In the genomic region with DNA sequence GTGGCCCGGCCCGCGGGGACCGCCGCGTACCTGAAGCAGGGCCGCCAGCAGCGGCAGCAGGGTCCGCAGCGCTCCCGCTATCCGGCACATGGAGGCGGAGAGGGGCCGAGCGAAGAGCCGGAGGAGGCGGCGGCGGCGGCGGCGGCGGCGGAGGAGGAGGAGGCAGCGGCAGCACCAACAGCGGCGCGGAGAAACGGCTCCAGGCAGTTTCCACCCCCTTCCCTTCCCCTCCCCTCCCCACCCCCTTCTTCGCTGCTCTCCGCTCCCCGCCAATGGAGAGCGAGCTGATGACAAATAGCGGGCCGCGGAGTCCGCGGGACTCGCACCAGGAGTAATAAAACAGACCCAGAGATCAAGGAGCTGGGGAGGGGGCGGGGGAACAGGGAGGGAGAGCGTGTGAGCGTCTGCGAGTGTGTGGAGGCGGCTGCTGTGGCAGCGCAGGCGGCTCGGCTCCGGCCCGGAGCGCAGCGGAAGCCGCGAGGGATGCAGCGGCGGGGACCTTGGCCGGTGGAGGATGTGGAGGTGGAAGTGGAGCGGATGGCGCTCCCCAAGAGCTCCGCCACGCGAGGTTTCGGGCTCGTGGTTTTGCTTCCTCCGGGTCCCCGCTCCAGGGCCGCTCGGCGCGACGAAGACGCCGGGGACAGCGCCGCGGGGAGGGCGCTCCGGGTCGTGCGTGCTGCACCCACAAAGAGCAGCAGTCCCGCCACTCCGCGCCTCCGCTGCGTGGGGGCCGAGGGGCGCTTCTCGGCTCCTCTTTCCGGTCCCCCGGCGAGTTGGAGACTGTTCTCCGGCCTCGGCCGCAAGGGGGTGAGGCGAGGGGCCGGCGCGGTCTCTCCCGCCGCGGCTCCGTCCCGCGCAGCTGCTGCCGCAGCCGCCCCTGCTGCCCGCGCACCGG, we compare ENCODE assay signal across 8 cellular contexts. TPM values are rescaled to one million over a fixed set of nuclear protein-coding genes. Genes with fewer than 3 reads are reported as not detected.
DNase-seq lines count a peak whose midpoint lies in the region; ATAC-seq, FAIRE-seq and TF ChIP-seq lines count a peak whose summit lies in the region.

A gene (minus strand): TSS at position 198 of the 895 bp plus-strand sequence. CDS start 108 bp downstream, at position 90.

- no peak within 1 kb of the TSS for H3K4me3 ChIP-seq in GM12878

- no peaks in the 10 kb centered on the region for H3K4me1 ChIP-seq in GM12878 (ENCODE audit: control insufficient read depth, insufficient read depth, low read length)

- no peaks in the 10 kb centered on the region for H4K20me1 ChIP-seq in GM12878 (ENCODE audit: control insufficient read depth, insufficient read depth)

- no peak within 1 kb of the TSS for H2AFZ ChIP-seq in GM12878 (ENCODE audit: control insufficient read depth, low read depth, low read length)

- ATAC-seq in HG02852 (IDR thresholded peaks at IDR 0.05; ENCODE audit: unreplicated experiment) (peak; percentile 51), GM12878 (no peak), HG02798 (IDR thresholded peaks at IDR 0.05; ENCODE audit: poor library complexity, unreplicated experiment) (no peak), GM19324 (IDR thresholded peaks at IDR 0.05; ENCODE audit: low FRiP score, unreplicated experiment) (no peak)

- no peak within 1 kb of the TSS for H3K27ac ChIP-seq in GM12878 (ENCODE audit: control insufficient read depth, insufficient read depth)

- no peaks in the 10 kb centered on the region for H3K79me2 ChIP-seq in GM12878 (ENCODE audit: control insufficient read depth, insufficient read depth, low read length)

- intact Hi-C loops in GM12878 (cut with micrococcal nuclease; ENCODE audit: unreplicated experiment): no loop called here

- no peak for FAIRE-seq in GM12878 (lab: Jason Lieb, UNC)

- no peak for TF ChIP-seq RAD21 in GM12878 (IDR thresholded peaks at IDR 0.05; ENCODE audit: insufficient read depth, low read depth, low read length)

- DNase-seq in COR-L47 (lab: John Stamatoyannopoulos, UW): peak; percentile 94
- peak; percentile 95 for DNase-seq in NCI-H748 (lab: John Stamatoyannopoulos, UW; ENCODE audit: unreplicated experiment)
- no peak for DNase-seq in GM12878 (ENCODE audit: low read depth, low spot score)
- DNase-seq in hippocampal formation (lab: John Stamatoyannopoulos, UW): peak; percentile 73 to 75
- peak; percentile 89 for DNase-seq in putamen (ENCODE audit: low spot score)

- no peak for TF ChIP-seq EP300 in GM12878 (IDR thresholded peaks at IDR 0.05; ENCODE audit: borderline replicate concordance in 1 of 2, control insufficient read depth in 1 of 2, low read depth in 2 of 2, low read length in 2 of 2)

- in situ Hi-C loops in GM12878 (cut with MboI): no loop called here

- no peak for TF ChIP-seq CTCF in GM12878 (IDR thresholded peaks at IDR 0.05 in 2 of 3, conservative IDR thresholded peaks at IDR 0.05 in 1 of 3; ENCODE audit: control insufficient read depth in 2 of 3, extremely low read depth in 1 of 3, insufficient read depth in 1 of 3, low read depth in 3 of 3, low read length in 3 of 3)

- RAD21 ChIA-PET in GM12878 (lab: Charles Lee; ENCODE audit: unreplicated experiment): no interaction called here

- no peaks in the 10 kb centered on the region for H3K36me3 ChIP-seq in GM12878 (ENCODE audit: control insufficient read depth in 2 of 2, insufficient read depth in 2 of 2, low read length in 1 of 2)

- 0 out of 2 replicates have a peak within 1 kb of the TSS, but pooled peaks have one; percentile 3 for H3K4me2 ChIP-seq in GM12878 (ENCODE audit: control insufficient read depth, insufficient read depth)

- CTCF ChIA-PET in GM12878 (lab: Yijun Ruan, JAX): interaction anchor here (0.6 kb wide), 1 partner anchor 42 kb away, joined by 3 read pairs; no protein-coding TSS in a partner anchor

- SMC1A ChIA-PET in GM12878 (lab: Charles Lee; ENCODE audit: uncharacterized antibody, unreplicated experiment): no interaction called here

- 46% methylated on average over 58 of the region's 108 CpGs for WGBS in GM12878 (ENCODE audit: insufficient coverage, insufficient replicate concordance, low lambda C conversion rate, missing lambda C conversion rate)

- BruUV-seq in GM12878 (replicated peaks; lab: Mats Ljungman, UMichigan): no TSS peak

- peaks cover 0 to 2% of the 10 kb centered on the region in 2 experiments; a peak in 2 of 4 replicates for H3K27me3 ChIP-seq in GM12878 (replicated peaks in 1 of 2; ENCODE audit: control insufficient read depth in 2 of 2, insufficient read depth in 2 of 2, low read length in 1 of 2)

- POLR2A ChIA-PET in GM12878 (lab: Charles Lee): no interaction called here

- peak; percentile 12; the same call in 1 of the 2 replicates for TF ChIP-seq POLR2A in GM12878 (IDR thresholded peaks at IDR 0.05; ENCODE audit: low read depth, low read length)

- no peak within 1 kb of the TSS for H3K9ac ChIP-seq in GM12878 (ENCODE audit: control insufficient read depth, insufficient read depth, low read length)

- peaks cover 3% of the 10 kb centered on the region; the same call in 2 of the 3 replicates for H3K9me3 ChIP-seq in GM12878 (replicated peaks; ENCODE audit: control insufficient read depth, insufficient read depth, low read length)

TF ChIP-seq in GM12878, 131 proteins besides CTCF, POLR2A, EP300 and RAD21:
- TF ChIP-seq, protein P1, sequence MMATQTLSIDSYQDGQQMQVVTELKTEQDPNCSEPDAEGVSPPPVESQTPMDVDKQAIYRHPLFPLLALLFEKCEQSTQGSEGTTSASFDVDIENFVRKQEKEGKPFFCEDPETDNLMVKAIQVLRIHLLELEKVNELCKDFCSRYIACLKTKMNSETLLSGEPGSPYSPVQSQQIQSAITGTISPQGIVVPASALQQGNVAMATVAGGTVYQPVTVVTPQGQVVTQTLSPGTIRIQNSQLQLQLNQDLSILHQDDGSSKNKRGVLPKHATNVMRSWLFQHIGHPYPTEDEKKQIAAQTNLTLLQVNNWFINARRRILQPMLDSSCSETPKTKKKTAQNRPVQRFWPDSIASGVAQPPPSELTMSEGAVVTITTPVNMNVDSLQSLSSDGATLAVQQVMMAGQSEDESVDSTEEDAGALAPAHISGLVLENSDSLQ (IDR thresholded peaks at IDR 0.05): no peak
- TF ChIP-seq CHD1 (IDR thresholded peaks at IDR 0.05; ENCODE audit: low read depth, low read length): no peak
- no peak for TF ChIP-seq POU2F2 (IDR thresholded peaks at IDR 0.05; ENCODE audit: borderline replicate concordance, low read depth, low read length)
- TF ChIP-seq, protein P2, sequence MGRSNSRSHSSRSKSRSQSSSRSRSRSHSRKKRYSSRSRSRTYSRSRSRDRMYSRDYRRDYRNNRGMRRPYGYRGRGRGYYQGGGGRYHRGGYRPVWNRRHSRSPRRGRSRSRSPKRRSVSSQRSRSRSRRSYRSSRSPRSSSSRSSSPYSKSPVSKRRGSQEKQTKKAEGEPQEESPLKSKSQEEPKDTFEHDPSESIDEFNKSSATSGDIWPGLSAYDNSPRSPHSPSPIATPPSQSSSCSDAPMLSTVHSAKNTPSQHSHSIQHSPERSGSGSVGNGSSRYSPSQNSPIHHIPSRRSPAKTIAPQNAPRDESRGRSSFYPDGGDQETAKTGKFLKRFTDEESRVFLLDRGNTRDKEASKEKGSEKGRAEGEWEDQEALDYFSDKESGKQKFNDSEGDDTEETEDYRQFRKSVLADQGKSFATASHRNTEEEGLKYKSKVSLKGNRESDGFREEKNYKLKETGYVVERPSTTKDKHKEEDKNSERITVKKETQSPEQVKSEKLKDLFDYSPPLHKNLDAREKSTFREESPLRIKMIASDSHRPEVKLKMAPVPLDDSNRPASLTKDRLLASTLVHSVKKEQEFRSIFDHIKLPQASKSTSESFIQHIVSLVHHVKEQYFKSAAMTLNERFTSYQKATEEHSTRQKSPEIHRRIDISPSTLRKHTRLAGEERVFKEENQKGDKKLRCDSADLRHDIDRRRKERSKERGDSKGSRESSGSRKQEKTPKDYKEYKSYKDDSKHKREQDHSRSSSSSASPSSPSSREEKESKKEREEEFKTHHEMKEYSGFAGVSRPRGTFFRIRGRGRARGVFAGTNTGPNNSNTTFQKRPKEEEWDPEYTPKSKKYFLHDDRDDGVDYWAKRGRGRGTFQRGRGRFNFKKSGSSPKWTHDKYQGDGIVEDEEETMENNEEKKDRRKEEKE (IDR thresholded peaks at IDR 0.05): no peak
- no peak for TF ChIP-seq RAD51 (IDR thresholded peaks at IDR 0.05)
- TF ChIP-seq CHD2 (IDR thresholded peaks at IDR 0.05; ENCODE audit: borderline replicate concordance, low read depth, low read length): no peak
- no peak for TF ChIP-seq GATAD2B (conservative IDR thresholded peaks at IDR 0.05; ENCODE audit: low read depth)
- no peak for TF ChIP-seq EZH2 (IDR thresholded peaks at IDR 0.05; ENCODE audit: borderline replicate concordance, control insufficient read depth, low read depth, low read length)
- TF ChIP-seq LARP7 (IDR thresholded peaks at IDR 0.05): no peak
- no peak for TF ChIP-seq SMAD1 (IDR thresholded peaks at IDR 0.05; ENCODE audit: low read depth, partially characterized antibody)
- no peak for TF ChIP-seq ZNF207 (IDR thresholded peaks at IDR 0.05; ENCODE audit: borderline replicate concordance)
- TF ChIP-seq PML (IDR thresholded peaks at IDR 0.05; ENCODE audit: low read length): no peak
- TF ChIP-seq, protein P3, sequence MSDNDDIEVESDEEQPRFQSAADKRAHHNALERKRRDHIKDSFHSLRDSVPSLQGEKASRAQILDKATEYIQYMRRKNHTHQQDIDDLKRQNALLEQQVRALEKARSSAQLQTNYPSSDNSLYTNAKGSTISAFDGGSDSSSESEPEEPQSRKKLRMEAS (IDR thresholded peaks at IDR 0.05; ENCODE audit: low read depth, low read length): no peak

RNA-seq across cellular contexts. Expression of the gene that starts here (rescaled TPM):
- not detected in 2 replicates for total RNA-seq in GM12878 (2013; cell fraction: nucleolus; rRNA removed)
- total RNA-seq in GM12878 (2014; rRNA removed) (0.06 TPM in 1 of 2 replicates, not detected in the other), GM12878 (2014; rRNA removed; fragmentation: Illumina TruSeq; extraction: Trizol) (not detected in 2 replicates), GM12878 (2021) (0.18 and 0.19 TPM in 2 replicates)
- not detected for polyA plus RNA-seq in GM12878 (2011; ENCODE audit: low read depth)
- polyA plus RNA-seq in GM12878 (2011; rRNA removed) (0.03 TPM in 2 replicates), GM12878 (2014; fragmentation: Illumina TruSeq; extraction: Trizol) (not detected in 2 replicates), GM12878 (2014; fragmentation: Nextera tagmentation; extraction: Ambion mirVana) (not detected), GM12878 (2014; rRNA removed) (0.01 TPM in 1 of 2 replicates, not detected in the other), GM12878 (2016; fragmentation: Nextera tagmentation; extraction: Ambion mirVana) (under 1 TPM; 0.05 to 0.25 TPM)
- polyA plus RNA-seq in GM12878 (2011; cell fraction: cytosol; rRNA removed): 0.02 TPM in 1 of 2 replicates, not detected in the other
- not detected in 2 replicates for polyA plus RNA-seq in GM12878 (2011; cell fraction: nucleus; rRNA removed)
- polyA plus RNA-seq in GM12878 (2012): 0.11 and 0.18 TPM in 2 replicates
- polyA minus RNA-seq in GM12878 (2011; rRNA and poly(A)+ RNA removed): 0.07 TPM in 1 of 2 replicates, not detected in the other
- polyA minus RNA-seq in GM12878 (2011; cell fraction: cytosol; rRNA and poly(A)+ RNA removed): not detected in 2 replicates
- polyA minus RNA-seq in GM12878 (2011; cell fraction: nucleus; rRNA and poly(A)+ RNA removed): not detected in 2 replicates
